ENCODE assay signal across 12 cellular contexts in the genomic region with DNA sequence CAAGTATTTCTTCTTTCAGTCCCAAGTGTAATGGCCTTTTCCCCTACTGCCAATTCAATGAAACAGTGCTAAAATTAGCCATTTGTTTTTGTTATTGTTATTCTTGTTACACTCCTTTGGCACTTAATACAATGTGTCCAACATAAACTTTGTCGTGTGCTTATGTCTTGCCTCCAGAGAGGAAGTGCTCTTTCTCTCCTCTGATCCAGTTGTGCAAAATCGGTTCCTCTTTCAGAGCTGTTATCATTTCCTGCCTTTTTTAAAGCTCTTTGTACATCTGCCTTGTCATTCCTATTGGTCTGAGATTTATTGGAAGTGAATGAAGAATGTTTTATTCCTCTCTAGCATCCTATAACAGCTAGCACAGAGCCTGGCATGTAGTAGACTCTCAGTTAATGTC.
A peak's percentile ranks its signal among the peaks of the same experiment; 100 is the strongest.
DNase-seq lines count a peak whose midpoint lies in the region; ATAC-seq and TF ChIP-seq lines count a peak whose summit lies in the region.
"Had no signal": no experiment of that assay in that cellular context is flagged by ENCODE, and none has a peak within 500 bp of the region (broad histone marks: within the 10 kb centered on the region; RNA-seq: fewer than 3 reads in every experiment).

No MANE protein-coding gene starts in this region.

- no peak for TF ChIP-seq CTCF in sigmoid colon (IDR thresholded peaks at IDR 0.05)

- no peak overlapping the region for H3K4me3 ChIP-seq in sigmoid colon

- H3K4me1 ChIP-seq in sigmoid colon = no peaks in the 10 kb centered on the region

- intact Hi-C loops in sigmoid colon (cut with DNase I) = no loop called here

- DNase-seq in DMS153 treated with DMSO at 0.1 percent for 48 hours (lab: John Stamatoyannopoulos, UW; ENCODE audit: unreplicated experiment) = peak; percentile 21
- peak; percentile 20 for DNase-seq in NCI-H345 (lab: John Stamatoyannopoulos, UW)
- DNase-seq in left lobe of liver (ENCODE audit: low spot score) = no peak
- no peak for DNase-seq in A172 (ENCODE audit: low spot score)
- DNase-seq in sigmoid colon = no peak
- DNase-seq: activated CD4-positive, alpha-beta T cell treated with anti-CD3 and anti-CD28 coated beads, Interleukin-2, amount 10 ng/mL, durations not matched to agents 24 days and 14 days; anterior cingulate cortex; C1 segment of cervical spinal cord; immature natural killer cell had no signal

- no peak for TF ChIP-seq EP300 in sigmoid colon (IDR thresholded peaks at IDR 0.05)

- 31 to 66% methylated on average over 2 of the region's 2 CpGs for WGBS in sigmoid colon, 2 donors

- H3K9me3 ChIP-seq in sigmoid colon = no peaks in the 10 kb centered on the region

- H3K36me3 ChIP-seq in sigmoid colon = no peaks in the 10 kb centered on the region

- peak; percentile 71 for ATAC-seq in GM21619 (IDR thresholded peaks at IDR 0.05; ENCODE audit: unreplicated experiment)
- peak; percentile 40 for ATAC-seq in left lobe of liver
- ATAC-seq in HG02840 (IDR thresholded peaks at IDR 0.05; ENCODE audit: low FRiP score, unreplicated experiment) = no peak
- ATAC-seq in HG03354 (IDR thresholded peaks at IDR 0.05; ENCODE audit: poor library complexity, severe bottlenecking, unreplicated experiment) = no peak

- no peaks in the 10 kb centered on the region for H3K27me3 ChIP-seq in sigmoid colon

- no peak overlapping the region for H3K27ac ChIP-seq in sigmoid colon

- no peak for TF ChIP-seq POLR2A in sigmoid colon (IDR thresholded peaks at IDR 0.05)

Comparison
In these comparisons a context has a peak if more than half of its experiments do, and no peak if none do; other contexts are left out.
1. DNase-seq: peak in DMS153 treated with DMSO at 0.1 percent for 48 hours (single experiment) and NCI-H345 (single experiment); none in left lobe of liver (single experiment), A172 (single experiment) and sigmoid colon (single experiment).
2. ATAC-seq: peak in GM21619 (single experiment) and left lobe of liver (single experiment); none in HG02840 (single experiment) and HG03354 (single experiment).